In the genomic region with DNA sequence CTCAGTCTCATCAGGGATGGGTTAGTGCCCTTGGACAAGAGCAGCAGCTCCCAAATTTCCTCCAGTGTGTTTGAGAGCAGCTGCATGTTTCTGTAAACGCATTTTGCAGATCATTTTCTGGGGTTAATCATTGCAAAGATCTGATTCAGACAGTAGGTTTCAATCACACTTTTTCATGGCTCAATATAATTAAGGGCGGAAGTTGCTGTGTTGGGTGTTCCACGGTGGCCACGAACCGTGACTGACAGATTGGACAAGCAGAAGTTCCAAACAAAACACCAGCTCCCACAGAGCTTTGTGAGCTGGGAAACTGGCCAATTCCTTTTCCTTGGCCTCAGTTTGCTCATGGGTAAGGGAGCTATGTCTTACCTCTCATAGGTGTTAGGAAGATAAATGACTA, we compare ENCODE assay signal across 1 cellular context.
TF ChIP-seq lines count a peak whose summit lies in the region.

No MANE protein-coding gene starts in this region.

TF ChIP-seq in PFSK-1, 5 proteins besides CTCF, POLR2A, EP300 and RAD21 (continued from another document):
- TF ChIP-seq TAF1 (IDR thresholded peaks at IDR 0.05; ENCODE audit: borderline replicate concordance, insufficient read depth, low read length): no peak
- TF ChIP-seq SIN3A (IDR thresholded peaks at IDR 0.05; ENCODE audit: borderline replicate concordance, insufficient read depth, low read length): peak; percentile 61; the same call in 1 of the 2 replicates
